Comparison of ENCODE assay signal across 27 cellular contexts in the genomic region with DNA sequence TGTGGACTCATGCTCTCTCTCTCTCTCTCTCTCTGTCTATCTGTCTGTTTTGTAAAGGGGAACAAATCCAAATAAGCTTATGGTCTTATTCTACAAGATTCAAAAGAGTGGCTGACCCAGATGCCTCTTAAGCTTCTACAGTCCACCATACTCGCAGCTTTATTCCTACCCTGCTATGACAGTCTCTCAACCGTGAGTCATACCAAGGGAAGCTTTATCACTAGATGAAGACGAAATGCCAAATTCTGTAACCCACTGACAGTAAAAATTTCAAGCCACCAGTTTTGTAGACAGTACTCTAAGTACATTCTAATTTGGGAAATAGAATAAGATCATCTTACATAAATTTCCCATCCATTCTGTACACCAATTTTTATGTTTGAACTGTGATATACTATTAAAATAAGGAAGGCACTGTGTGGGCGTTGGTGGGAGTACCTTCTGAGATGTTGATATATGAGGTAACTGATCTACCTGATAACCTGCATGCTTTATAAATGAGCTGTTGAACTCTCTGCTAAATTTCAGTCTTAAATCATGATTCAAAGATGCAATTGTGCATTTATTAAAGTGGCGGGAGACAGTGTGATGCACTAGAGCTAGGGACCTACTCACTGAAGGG.
A peak's percentile ranks its signal among the peaks of the same experiment; 100 is the strongest.
DNase-seq lines count a peak whose midpoint lies in the region; ATAC-seq and TF ChIP-seq lines count a peak whose summit lies in the region.
"Had no signal": no experiment of that assay in that cellular context is flagged by ENCODE, and none has a peak within 500 bp of the region (broad histone marks: within the 10 kb centered on the region; RNA-seq: fewer than 3 reads in every experiment).

No MANE protein-coding gene starts in this region.

- no TSS peak for BruUV-seq in PC-3 (replicated peaks; lab: Mats Ljungman, UMichigan)

- TF ChIP-seq POLR2A in ovary (IDR thresholded peaks at IDR 0.05) = no peak

- DNase-seq in EH (ENCODE audit: low read depth) (peak; percentile 57), PC-3 (peak; percentile 56), choroid plexus epithelial cell (ENCODE audit: low read depth) (peak; percentile 11), omental fat pad (ENCODE audit: low spot score) (no peak), ovary (no peak), posterior vena cava (ENCODE audit: low spot score) (no peak)
- DNase-seq in activated effector memory CD4-positive, alpha-beta T cell treated with anti-CD3 and anti-CD28 coated beads, Interleukin-2, amount 50 U/mL, for 16 hours = no peak
- DNase-seq: ACHN; activated B cell treated with CpG ODN at 0.5 μM for 24 hours; activated CD4-positive, alpha-beta T cell treated with anti-CD3 and anti-CD28 coated beads, Interleukin-2, amount 50 U/mL, for 48 hours; activated CD8-positive, alpha-beta memory T cell treated with anti-CD3 and anti-CD28 coated beads, Interleukin-2, amount 50 U/mL, for 48 hours; body of pancreas; DMS79; effector CD4-positive, alpha-beta T cell; H9; Kasumi-1; left ventricle myocardium superior; NCI-H1694; NCI-H2171; NCI-H524 treated with DMSO at 0.1 percent for 48 hours; nephron progenitor cell; sigmoid colon; T1000 had no signal

- H3F3A ChIP-seq in PC-3 (ENCODE audit: low read length, unreplicated experiment) = no peaks in the 10 kb centered on the region

- H4K20me1 ChIP-seq in PC-3 (ENCODE audit: low read length) = no peaks in the 10 kb centered on the region

- H3K4me1 ChIP-seq in PC-3 (ENCODE audit: insufficient read depth, low read length) (peaks cover 15% of the 10 kb centered on the region; the same call in 1 of the 2 replicates), ovary (ENCODE audit: insufficient read depth) (no peaks in the 10 kb centered on the region)
- H3K4me1 ChIP-seq: body of pancreas, sigmoid colon had no signal

- H3K27ac ChIP-seq in PC-3 (ENCODE audit: low read length) (peak overlapping the region; percentile 47), ovary (no peak overlapping the region)
- H3K27ac ChIP-seq: body of pancreas, hepatocyte, sigmoid colon had no signal

- TF ChIP-seq CTCF in PC-3 (conservative IDR thresholded peaks at IDR 0.05; ENCODE audit: low read depth, low read length) (no peak), choroid plexus epithelial cell (conservative IDR thresholded peaks at IDR 0.05; ENCODE audit: low read depth, low read length) (no peak), omental fat pad (IDR thresholded peaks at IDR 0.05) (no peak), ovary (IDR thresholded peaks at IDR 0.05) (no peak)

- no peaks in the 10 kb centered on the region for H3K36me3 ChIP-seq in PC-3 (ENCODE audit: low read depth, low read length)
- no peaks in the 10 kb centered on the region for H3K36me3 ChIP-seq in ovary
- H3K36me3 ChIP-seq: sigmoid colon had no signal

- H3K4me3 ChIP-seq in PC-3 (ENCODE audit: low read length) = no peak overlapping the region
- no peak overlapping the region for H3K4me3 ChIP-seq in choroid plexus epithelial cell (ENCODE audit: low read depth, low read length)
- no peak overlapping the region for H3K4me3 ChIP-seq in ovary
- H3K4me3 ChIP-seq: body of pancreas, GM12878, hepatocyte, sigmoid colon had no signal

- intact Hi-C loops in PC-3 (cut with micrococcal nuclease) = no loop called here
- intact Hi-C loops in ovary (cut with DNase I) = no loop called here
- intact Hi-C loops in posterior vena cava (cut with DNase I) = no loop called here

- H3K4me2 ChIP-seq in PC-3 (ENCODE audit: low read length) = peak overlapping the region; percentile 26; the same call in 1 of the 2 replicates
- H3K4me2 ChIP-seq: hepatocyte had no signal

- no peaks in the 10 kb centered on the region for H3K27me3 ChIP-seq in PC-3 (ENCODE audit: low read length)
- H3K27me3 ChIP-seq in ovary = no peaks in the 10 kb centered on the region
- H3K27me3 ChIP-seq: body of pancreas, hepatocyte, sigmoid colon had no signal

- WGBS in ovary, 3 donors = 59 to 67% (median 65%) methylated on average over 5 of the region's 5 CpGs

- CTCF ChIA-PET in PC-3 (lab: Charles Lee) = interaction anchor here (0.6 kb wide), 1 partner anchor 90 kb away, joined by 3 read pairs; no protein-coding TSS in a partner anchor

- no peak overlapping the region for H2AFZ ChIP-seq in PC-3 (ENCODE audit: low read length)
- H2AFZ ChIP-seq: hepatocyte had no signal

- no peak for TF ChIP-seq EP300 in ovary (IDR thresholded peaks at IDR 0.05)

- ATAC-seq in PC-3 (peak; percentile 54), omental fat pad (ENCODE audit: low FRiP score) (peak; percentile 59), HG02678 (IDR thresholded peaks at IDR 0.05; ENCODE audit: unreplicated experiment) (no peak)
- ATAC-seq: body of pancreas, GM12878, left ventricle myocardium superior, Right ventricle myocardium inferior had no signal

- POLR2A ChIA-PET in PC-3 (lab: Charles Lee; ENCODE audit: unreplicated experiment) = no interaction called here

- H3K9me3 ChIP-seq in PC-3 (ENCODE audit: low read length) = no peaks in the 10 kb centered on the region
- H3K9me3 ChIP-seq in ovary = no peaks in the 10 kb centered on the region
- H3K9me3 ChIP-seq: body of pancreas, sigmoid colon had no signal

- no peaks in the 10 kb centered on the region for H3K79me2 ChIP-seq in PC-3 (ENCODE audit: low read length)
- H3K79me2 ChIP-seq: hepatocyte had no signal

- H3K9me2 ChIP-seq in PC-3 (replicated peaks; ENCODE audit: low read length) = no peaks in the 10 kb centered on the region

- H3K9ac ChIP-seq in PC-3 (ENCODE audit: low read length) = no peak overlapping the region

Comparison
In these comparisons a context has a peak if more than half of its experiments do, and no peak if none do; other contexts are left out.
1. DNase-seq: peak in EH (single experiment), PC-3 (single experiment) and choroid plexus epithelial cell (single experiment); none in omental fat pad (single experiment), activated effector memory CD4-positive, alpha-beta T cell treated with anti-CD3 and anti-CD28 coated beads, Interleukin-2, amount 50 U/mL, for 16 hours (single experiment), ovary (0 of 5) and posterior vena cava (single experiment).